In the genomic region with DNA sequence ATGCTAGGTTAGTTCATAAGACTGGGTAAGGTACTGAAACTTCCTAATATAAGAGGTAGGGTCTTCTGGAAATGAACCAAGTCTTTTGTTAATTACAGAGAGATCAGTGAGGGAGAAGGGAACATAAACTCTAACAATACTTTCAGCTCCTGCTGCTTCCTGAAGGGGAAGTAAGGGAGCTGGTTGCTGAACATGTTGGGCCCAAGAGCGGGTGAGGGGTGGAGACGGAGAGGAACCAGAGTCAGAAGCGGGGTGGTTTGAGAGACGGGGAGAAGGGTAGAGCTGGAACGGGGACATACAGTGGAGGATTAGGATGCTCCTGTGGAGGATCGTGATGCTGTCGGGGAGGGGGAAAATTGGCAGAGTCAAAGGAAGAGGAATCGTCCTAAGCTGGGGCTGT, we compare ENCODE assay signal across 13 cellular contexts.
"Had no signal": no experiment of that assay in that cellular context is flagged by ENCODE, and none has a peak within 500 bp of the region (broad histone marks: within the 10 kb centered on the region; RNA-seq: fewer than 3 reads in every experiment).

No MANE protein-coding gene starts in this region.

- H3K27ac ChIP-seq: breast epithelium, dorsolateral prefrontal cortex, esophagus muscularis mucosa, lower lobe of right lung, tibial artery had no signal

- H3K36me3 ChIP-seq: breast epithelium, esophagus muscularis mucosa, lower lobe of right lung, tibial artery had no signal

- H3K36me3 Mint-ChIP-seq: naive thymus-derived CD4-positive, alpha-beta T cell; stimulated activated memory B cell treated with anti-CD40 and anti-IgM and Interleukin-4, amounts not matched to agents 10 μg/mL and 1 μg/mL and 100 μg/mL, for 72 hours had no signal

- H3K4me1 ChIP-seq: breast epithelium, tibial artery had no signal

- H3K27me3 Mint-ChIP-seq: naive thymus-derived CD4-positive, alpha-beta T cell; stimulated activated memory B cell treated with anti-CD40 and anti-IgM and Interleukin-4, amounts not matched to agents 10 μg/mL and 1 μg/mL and 100 μg/mL, for 72 hours had no signal

- DNase-seq: activated gamma-delta T cell treated with Interleukin-2 at 50 U/mL for 16 hours; activated T-cell treated with anti-CD3 and anti-CD28 coated beads, Interleukin-2, amount 50 U/mL, for 1 hour; aorta; dorsolateral prefrontal cortex; hypothalamus; lower lobe of right lung; naive thymus-derived CD4-positive, alpha-beta T cell; nucleus accumbens; tibial artery had no signal

- H3K9me3 ChIP-seq: breast epithelium, esophagus muscularis mucosa, lower lobe of right lung, tibial artery had no signal

- H3K4me3 Mint-ChIP-seq: naive thymus-derived CD4-positive, alpha-beta T cell; stimulated activated memory B cell treated with anti-CD40 and anti-IgM and Interleukin-4, amounts not matched to agents 10 μg/mL and 1 μg/mL and 100 μg/mL, for 72 hours had no signal

- H3K27me3 ChIP-seq: breast epithelium, dorsolateral prefrontal cortex, esophagus muscularis mucosa, tibial artery had no signal

- H3K9me3 Mint-ChIP-seq: naive thymus-derived CD4-positive, alpha-beta T cell; stimulated activated memory B cell treated with anti-CD40 and anti-IgM and Interleukin-4, amounts not matched to agents 10 μg/mL and 1 μg/mL and 100 μg/mL, for 72 hours had no signal

- ATAC-seq: naive thymus-derived CD4-positive, alpha-beta T cell; right cardiac atrium; stimulated activated memory B cell treated with anti-CD40 and anti-IgM and Interleukin-4, amounts not matched to agents 10 μg/mL and 1 μg/mL and 100 μg/mL, for 72 hours had no signal

- H3K4me3 ChIP-seq: breast epithelium, esophagus muscularis mucosa, lower lobe of right lung, tibial artery had no signal
